12 cellular contexts compared by ENCODE assay signal in the genomic region with DNA sequence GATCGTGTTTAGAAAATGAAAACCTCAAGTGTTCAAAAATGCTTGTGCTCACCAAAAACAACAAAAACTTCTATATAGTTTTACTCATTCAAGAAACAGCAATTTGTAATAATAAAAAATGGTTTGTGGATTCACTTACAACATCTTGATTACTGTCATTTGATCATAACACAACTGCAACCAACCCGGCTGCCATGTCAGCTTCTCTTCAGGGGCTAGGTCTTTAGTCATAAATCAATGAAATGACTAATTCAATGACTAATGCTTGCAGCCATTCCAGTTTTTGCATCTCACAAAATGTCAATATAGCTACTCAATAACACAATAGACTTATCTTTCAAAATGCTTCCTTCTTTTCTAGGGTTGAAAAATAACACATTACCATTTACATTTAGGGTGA.
DNase-seq lines count a peak whose midpoint lies in the region; ATAC-seq and TF ChIP-seq lines count a peak whose summit lies in the region.
"Had no signal": no experiment of that assay in that cellular context is flagged by ENCODE, and none has a peak within 500 bp of the region (broad histone marks: within the 10 kb centered on the region; RNA-seq: fewer than 3 reads in every experiment).

No MANE protein-coding gene starts in this region.

- no peaks in the 10 kb centered on the region for H3K9me2 ChIP-seq in neural cell (ENCODE audit: insufficient read depth, low read length)

- peak overlapping the region; percentile 19 for H3K4me2 ChIP-seq in neural cell (ENCODE audit: low read length)

- H3K4me1 Mint-ChIP-seq in immature natural killer cell, result no peaks in the 10 kb centered on the region

- H3K27ac Mint-ChIP-seq in activated naive CD4-positive, alpha-beta T cell treated with anti-CD3 and anti-CD28 coated beads, Interleukin-2, amount 50 U/mL, for 72 hours, result no peak overlapping the region
- H3K27ac Mint-ChIP-seq in immature natural killer cell, result no peak overlapping the region
- H3K27ac Mint-ChIP-seq: nephron progenitor cell had no signal

- H3F3A ChIP-seq in neural cell (ENCODE audit: insufficient read depth, low read length, poor library complexity, severe bottlenecking), result peaks cover 3% of the 10 kb centered on the region

- H3K4me3 ChIP-seq in neural cell (ENCODE audit: low read length), result no peak overlapping the region

- no peaks in the 10 kb centered on the region for H3K79me2 ChIP-seq in neural cell (replicated peaks; ENCODE audit: insufficient read depth, low read length)

- H3K27me3 Mint-ChIP-seq in immature natural killer cell (ENCODE audit: low read depth in 3 of 3), result no peaks in the 10 kb centered on the region

- H3K27ac ChIP-seq in neural cell (ENCODE audit: low read length), result no peak overlapping the region

- no peaks in the 10 kb centered on the region for H3K9me3 Mint-ChIP-seq in activated naive CD4-positive, alpha-beta T cell treated with anti-CD3 and anti-CD28 coated beads, Interleukin-2, amount 50 U/mL, for 72 hours
- no peaks in the 10 kb centered on the region for H3K9me3 Mint-ChIP-seq in immature natural killer cell
- H3K9me3 Mint-ChIP-seq: nephron progenitor cell had no signal

- TF ChIP-seq RAD21 in neural cell (conservative IDR thresholded peaks at IDR 0.05), result no peak

- no peak overlapping the region for H2AFZ ChIP-seq in neural cell (ENCODE audit: low read depth, low read length)

- ATAC-seq in activated naive CD4-positive, alpha-beta T cell treated with anti-CD3 and anti-CD28 coated beads, Interleukin-2, amount 50 U/mL, for 72 hours, result peak; percentile 76 to 99

- peaks cover 0 to 5% of the 10 kb centered on the region in 2 donors for H3K36me3 Mint-ChIP-seq in activated naive CD4-positive, alpha-beta T cell treated with anti-CD3 and anti-CD28 coated beads, Interleukin-2, amount 50 U/mL, for 72 hours
- peaks cover 11 to 15% (median 11%) of the 10 kb centered on the region in 3 donors for H3K36me3 Mint-ChIP-seq in immature natural killer cell

- H3K27me3 ChIP-seq in neural cell (ENCODE audit: insufficient read depth, low read depth, low read length), result no peaks in the 10 kb centered on the region

- no peaks in the 10 kb centered on the region for H3K36me3 ChIP-seq in neural cell (ENCODE audit: insufficient read depth, low read length)

- no peaks in the 10 kb centered on the region for H3K9me3 ChIP-seq in neural cell (ENCODE audit: low read length)

- no peaks in the 10 kb centered on the region for H4K20me1 ChIP-seq in neural cell (ENCODE audit: insufficient read depth)

- no peak for TF ChIP-seq EP300 in neural cell (conservative IDR thresholded peaks at IDR 0.05; ENCODE audit: poor library complexity, severe bottlenecking)

- H3K4me3 Mint-ChIP-seq in immature natural killer cell, result no peak overlapping the region
- H3K4me3 Mint-ChIP-seq: nephron progenitor cell had no signal

- no peak overlapping the region for H3K9ac ChIP-seq in neural cell (ENCODE audit: low read length)

- TF ChIP-seq CTCF in neural cell (IDR thresholded peaks at IDR 0.05; ENCODE audit: poor library complexity, severe bottlenecking), result no peak
- no peak for TF ChIP-seq CTCF in GM20000 (IDR thresholded peaks at IDR 0.05; ENCODE audit: extremely low read depth, missing control alignments)

- peak; percentile 61 for DNase-seq in EL
- peak; percentile 19 for DNase-seq in HT-29 (ENCODE audit: low spot score)
- DNase-seq in activated naive CD4-positive, alpha-beta T cell treated with anti-CD3 and anti-CD28 coated beads, Interleukin-2, amount 50 U/mL, for 72 hours (ENCODE audit: low spot score in 2 of 2), result peak in 1 of 2 donors; percentile 33
- no peak for DNase-seq in AML-193 (lab: John Stamatoyannopoulos, UW)
- DNase-seq in GM20000 (ENCODE audit: low spot score), result no peak
- no peak for DNase-seq in HuH-7 (ENCODE audit: low spot score)
- no peak for DNase-seq in immature natural killer cell
- DNase-seq: GDM1, hypothalamus, MM.1S, nephron progenitor cell had no signal

TF ChIP-seq in neural cell, 6 proteins besides CTCF, POLR2A, EP300 and RAD21:
- TF ChIP-seq SMC3 (conservative IDR thresholded peaks at IDR 0.05; ENCODE audit: poor library complexity) (no peak), EZH2 (IDR thresholded peaks at IDR 0.05; ENCODE audit: borderline replicate concordance, insufficient read depth, low read length, poor library complexity, severe bottlenecking) (no peak), POLR2AphosphoS5 (IDR thresholded peaks at IDR 0.05) (no peak), MXI1 (conservative IDR thresholded peaks at IDR 0.05; ENCODE audit: poor library complexity, severe bottlenecking) (no peak), TAF1 (IDR thresholded peaks at IDR 0.05; ENCODE audit: low read depth) (no peak)
- TF ChIP-seq, protein P1, sequence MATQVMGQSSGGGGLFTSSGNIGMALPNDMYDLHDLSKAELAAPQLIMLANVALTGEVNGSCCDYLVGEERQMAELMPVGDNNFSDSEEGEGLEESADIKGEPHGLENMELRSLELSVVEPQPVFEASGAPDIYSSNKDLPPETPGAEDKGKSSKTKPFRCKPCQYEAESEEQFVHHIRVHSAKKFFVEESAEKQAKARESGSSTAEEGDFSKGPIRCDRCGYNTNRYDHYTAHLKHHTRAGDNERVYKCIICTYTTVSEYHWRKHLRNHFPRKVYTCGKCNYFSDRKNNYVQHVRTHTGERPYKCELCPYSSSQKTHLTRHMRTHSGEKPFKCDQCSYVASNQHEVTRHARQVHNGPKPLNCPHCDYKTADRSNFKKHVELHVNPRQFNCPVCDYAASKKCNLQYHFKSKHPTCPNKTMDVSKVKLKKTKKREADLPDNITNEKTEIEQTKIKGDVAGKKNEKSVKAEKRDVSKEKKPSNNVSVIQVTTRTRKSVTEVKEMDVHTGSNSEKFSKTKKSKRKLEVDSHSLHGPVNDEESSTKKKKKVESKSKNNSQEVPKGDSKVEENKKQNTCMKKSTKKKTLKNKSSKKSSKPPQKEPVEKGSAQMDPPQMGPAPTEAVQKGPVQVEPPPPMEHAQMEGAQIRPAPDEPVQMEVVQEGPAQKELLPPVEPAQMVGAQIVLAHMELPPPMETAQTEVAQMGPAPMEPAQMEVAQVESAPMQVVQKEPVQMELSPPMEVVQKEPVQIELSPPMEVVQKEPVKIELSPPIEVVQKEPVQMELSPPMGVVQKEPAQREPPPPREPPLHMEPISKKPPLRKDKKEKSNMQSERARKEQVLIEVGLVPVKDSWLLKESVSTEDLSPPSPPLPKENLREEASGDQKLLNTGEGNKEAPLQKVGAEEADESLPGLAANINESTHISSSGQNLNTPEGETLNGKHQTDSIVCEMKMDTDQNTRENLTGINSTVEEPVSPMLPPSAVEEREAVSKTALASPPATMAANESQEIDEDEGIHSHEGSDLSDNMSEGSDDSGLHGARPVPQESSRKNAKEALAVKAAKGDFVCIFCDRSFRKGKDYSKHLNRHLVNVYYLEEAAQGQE (IDR thresholded peaks at IDR 0.05; ENCODE audit: borderline replicate concordance), result no peak

Comparison
In these comparisons a context has a peak if more than half of its experiments do, and no peak if none do; other contexts are left out.
1. DNase-seq: peak in EL (single experiment) and HT-29 (single experiment); none in AML-193 (0 of 2), GM20000 (single experiment), HuH-7 (single experiment) and immature natural killer cell (0 of 3).